7 cellular contexts compared by ENCODE assay signal in genomic region chr3:42066516-42067181, GRCh38. TPM values are rescaled to one million over a fixed set of nuclear protein-coding genes. Genes with fewer than 3 reads are reported as not detected.
A peak's percentile ranks its signal among the peaks of the same experiment; 100 is the strongest.
DNase-seq lines count a peak whose midpoint lies in the region; ATAC-seq and TF ChIP-seq lines count a peak whose summit lies in the region.

No MANE protein-coding gene starts in this region.

- H3K27ac ChIP-seq in hepatocyte (peak overlapping the region; percentile 70), suprapubic skin (peak overlapping the region; percentile 79)

- no peaks in the 10 kb centered on the region for H3K36me3 ChIP-seq in hepatocyte (replicated peaks; ENCODE audit: insufficient read depth, low read depth)
- H3K36me3 ChIP-seq in suprapubic skin = no peaks in the 10 kb centered on the region

- peak overlapping the region; percentile 74 for H3K27ac Mint-ChIP-seq in T-helper 17 cell
- H3K27ac Mint-ChIP-seq in activated CD8-positive, alpha-beta T cell treated with anti-CD3 and anti-CD28 coated beads for 36 hours = no peak overlapping the region

- H3K4me3 ChIP-seq in hepatocyte (no peak overlapping the region), suprapubic skin (no peak overlapping the region)

- peak overlapping the region; percentile 19 for H3K4me2 ChIP-seq in hepatocyte

- no peaks in the 10 kb centered on the region for H3K9me2 ChIP-seq in hepatocyte (replicated peaks; ENCODE audit: insufficient read depth)

- H3K4me1 Mint-ChIP-seq in T-helper 17 cell = peaks cover 28% of the 10 kb centered on the region
- H3K4me1 Mint-ChIP-seq in activated CD8-positive, alpha-beta T cell treated with anti-CD3 and anti-CD28 coated beads for 36 hours (ENCODE audit: low read depth) = peaks cover 20% of the 10 kb centered on the region

- H3K27me3 ChIP-seq in hepatocyte (no peaks in the 10 kb centered on the region), suprapubic skin (no peaks in the 10 kb centered on the region)

- ATAC-seq in HG02938 (IDR thresholded peaks at IDR 0.05; ENCODE audit: unreplicated experiment) = peak; percentile 46
- peak; percentile 61 for ATAC-seq in T-helper 17 cell
- no peak for ATAC-seq in activated CD8-positive, alpha-beta T cell treated with anti-CD3 and anti-CD28 coated beads for 36 hours

- H3K4me1 ChIP-seq in hepatocyte (ENCODE audit: insufficient read depth) = peaks cover 13% of the 10 kb centered on the region
- peaks cover 67% of the 10 kb centered on the region for H3K4me1 ChIP-seq in suprapubic skin

- TF ChIP-seq POLR2A in suprapubic skin (IDR thresholded peaks at IDR 0.05) = no peak

- H3K27me3 Mint-ChIP-seq in T-helper 17 cell = no peaks in the 10 kb centered on the region
- no peaks in the 10 kb centered on the region for H3K27me3 Mint-ChIP-seq in activated CD8-positive, alpha-beta T cell treated with anti-CD3 and anti-CD28 coated beads for 36 hours

- TF ChIP-seq CTCF in hepatocyte (IDR thresholded peaks at IDR 0.05; ENCODE audit: poor library complexity) (no peak), suprapubic skin (IDR thresholded peaks at IDR 0.05) (no peak)
- TF ChIP-seq CTCF in activated CD8-positive, alpha-beta T cell treated with anti-CD3 and anti-CD28 coated beads for 36 hours (IDR thresholded peaks at IDR 0.05) = no peak

- POLR2A ChIA-PET in activated CD8-positive, alpha-beta T cell treated with anti-CD3 and anti-CD28 coated beads for 36 hours (lab: Charles Lee) = interaction anchor here (1.2 kb wide), 1 partner anchor 54 kb away, joined by 3 read pairs; no protein-coding TSS in a partner anchor

- no peak for TF ChIP-seq EP300 in suprapubic skin (IDR thresholded peaks at IDR 0.05)

- intact Hi-C loops in activated CD8-positive, alpha-beta T cell treated with anti-CD3 and anti-CD28 coated beads for 36 hours (cut with micrococcal nuclease) = no loop called here

- H3K79me2 ChIP-seq in hepatocyte = peaks cover 69% of the 10 kb centered on the region

- no peaks in the 10 kb centered on the region for H3K36me3 Mint-ChIP-seq in T-helper 17 cell (ENCODE audit: low read depth)
- H3K36me3 Mint-ChIP-seq in activated CD8-positive, alpha-beta T cell treated with anti-CD3 and anti-CD28 coated beads for 36 hours (ENCODE audit: low read depth) = peaks cover 4% of the 10 kb centered on the region

- 61% methylated on average over 7 of the region's 7 CpGs for WGBS in hepatocyte (ENCODE audit: low lambda C conversion rate, missing lambda C conversion rate)
- WGBS in suprapubic skin = 61% methylated on average over 7 of the region's 7 CpGs

- H3K4me3 Mint-ChIP-seq in T-helper 17 cell = no peak overlapping the region
- H3K4me3 Mint-ChIP-seq in activated CD8-positive, alpha-beta T cell treated with anti-CD3 and anti-CD28 coated beads for 36 hours = no peak overlapping the region

- H2AFZ ChIP-seq in hepatocyte = no peak overlapping the region

- no peaks in the 10 kb centered on the region for H3K9me3 Mint-ChIP-seq in activated CD8-positive, alpha-beta T cell treated with anti-CD3 and anti-CD28 coated beads for 36 hours

- DNase-seq in T-helper 17 cell (no peak), hepatocyte (ENCODE audit: low spot score) (no peak), suprapubic skin (ENCODE audit: low spot score in 2 of 2) (peak in 1 of 2 donors; percentile 50), NCI-H1436 treated with DMSO at 0.1 percent for 48 hours (lab: John Stamatoyannopoulos, UW) (no peak)
- DNase-seq in activated CD4-positive, alpha-beta T cell treated with anti-CD3 and anti-CD28 coated beads for 48 hours = no peak
- no peak for DNase-seq in activated CD8-positive, alpha-beta T cell treated with anti-CD3 and anti-CD28 coated beads for 36 hours

- no peaks in the 10 kb centered on the region for H4K20me1 ChIP-seq in hepatocyte (ENCODE audit: insufficient read depth, poor library complexity, severe bottlenecking)

- H3K9me3 ChIP-seq in T-helper 17 cell (ENCODE audit: control insufficient read depth, low read length, poor library complexity, severe bottlenecking) = no peaks in the 10 kb centered on the region
- no peaks in the 10 kb centered on the region for H3K9me3 ChIP-seq in hepatocyte (ENCODE audit: low read depth)
- H3K9me3 ChIP-seq in suprapubic skin = no peaks in the 10 kb centered on the region

- CTCF ChIA-PET in activated CD8-positive, alpha-beta T cell treated with anti-CD3 and anti-CD28 coated beads for 36 hours (lab: Charles Lee) = no interaction called here

RNA-seq across cellular contexts. Expression of gene TRAK1, which starts 24.5 kb away (rescaled TPM):
- total RNA-seq in T-helper 17 cell (10 to 100 TPM; 22.6 to 23.8 TPM), hepatocyte (28.8 and 31.5 TPM in 2 replicates), suprapubic skin (100 to 1,000 TPM in 1 of 4 donors, 10 to 100 TPM in 3; 78.3 to 214 (median 86.4) TPM)
- polyA plus RNA-seq in hepatocyte = 19.0 and 21.0 TPM in 2 replicates
- total RNA-seq in activated CD8-positive, alpha-beta T cell treated with anti-CD3 and anti-CD28 coated beads for 36 hours = 10 to 100 TPM; 24.1 to 24.3 TPM
